Comparison of ENCODE assay signal across 23 cellular contexts in the genomic region with DNA sequence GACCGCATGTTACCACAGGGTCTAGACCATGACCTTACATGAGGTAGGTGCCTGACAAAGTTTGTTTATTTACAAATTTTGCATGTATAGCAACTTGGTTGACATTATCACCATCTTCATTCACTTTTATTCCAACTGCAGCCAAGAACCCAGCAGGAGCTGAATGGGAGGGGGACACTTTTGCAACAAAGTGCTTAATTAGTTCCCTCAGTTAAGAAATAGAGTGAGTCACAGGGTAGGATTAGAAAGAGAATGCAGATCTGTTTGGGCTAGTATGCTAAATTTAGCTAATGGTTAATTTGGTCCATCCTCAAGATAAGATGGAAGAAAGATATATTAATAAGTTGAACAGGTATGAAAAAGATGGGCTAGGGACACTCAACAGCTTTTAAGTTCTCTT.
DNase-seq lines count a peak whose midpoint lies in the region; ATAC-seq and TF ChIP-seq lines count a peak whose summit lies in the region.
"Had no signal": no experiment of that assay in that cellular context is flagged by ENCODE, and none has a peak within 500 bp of the region (broad histone marks: within the 10 kb centered on the region; RNA-seq: fewer than 3 reads in every experiment).

No MANE protein-coding gene starts in this region.

- peak overlapping the region; percentile 61; the same call in 1 of the 2 replicates for H3K14ac ChIP-seq in IMR-90 (replicated peaks; ENCODE audit: low read depth, low read length)
- no peak overlapping the region for H3K14ac ChIP-seq in mesenchymal stem cell (ENCODE audit: low read length in 2 of 2)

- peak overlapping the region in 1 of 2 experiments; percentile 14; a peak in 1 of 4 replicates for H4K8ac ChIP-seq in IMR-90 (ENCODE audit: low read depth in 2 of 2, low read length in 2 of 2)
- no peak overlapping the region for H4K8ac ChIP-seq in mesenchymal stem cell (ENCODE audit: low read length)

- TF ChIP-seq POLR2A in IMR-90 (IDR thresholded peaks at IDR 0.05; ENCODE audit: low read depth, low read length): no peak

- no peak for TF ChIP-seq RAD21 in IMR-90 (IDR thresholded peaks at IDR 0.05; ENCODE audit: low read length)

- TF ChIP-seq CTCF in AG10803 (conservative IDR thresholded peaks at IDR 0.05; ENCODE audit: low read length) (no peak), IMR-90 (conservative IDR thresholded peaks at IDR 0.05; ENCODE audit: low read depth, low read length) (no peak)

- intact Hi-C loops in IMR-90 (cut with micrococcal nuclease): loop anchor here (10.0 kb wide), 1 partner anchor 707 kb away; no protein-coding TSS in a partner anchor

- H3K9ac ChIP-seq in IMR-90 (ENCODE audit: low read depth, low read length) (no peak overlapping the region), adipocyte (ENCODE audit: low read length) (no peak overlapping the region), mesenchymal stem cell (ENCODE audit: low read length) (no peak overlapping the region)

- H3K36me3 ChIP-seq in IMR-90 (ENCODE audit: control insufficient read depth, insufficient read depth, low read length) (no peaks in the 10 kb centered on the region), adipocyte (ENCODE audit: control insufficient read depth, insufficient read depth, low read length, severe bottlenecking) (no peaks in the 10 kb centered on the region), mesenchymal stem cell (ENCODE audit: control insufficient read depth in 1 of 2, insufficient read depth in 2 of 2, low read depth in 1 of 2, low read length in 2 of 2) (no peaks in the 10 kb centered on the region), MG63 (no peaks in the 10 kb centered on the region)
- H3K36me3 ChIP-seq: esophagus squamous epithelium, uterus had no signal

- peak overlapping the region; percentile 44; the same call in 1 of the 2 replicates for H3K4ac ChIP-seq in IMR-90 (ENCODE audit: low read depth, low read length)
- no peak overlapping the region for H3K4ac ChIP-seq in mesenchymal stem cell (ENCODE audit: low read depth in 1 of 2, low read length in 2 of 2)

- H3K27ac ChIP-seq in IMR-90 (ENCODE audit: insufficient read depth, low read length) (peak overlapping the region; percentile 33; the same call in 1 of the 2 replicates), mesenchymal stem cell (ENCODE audit: low read length, poor library complexity, severe bottlenecking) (no peak overlapping the region)
- H3K27ac ChIP-seq: PC-9, uterus, VCaP had no signal

- POLR2A ChIA-PET in IMR-90 (lab: Charles Lee; ENCODE audit: unreplicated experiment): no interaction called here

- 0 out of 2 replicates have a peak overlapping the region, but pooled peaks have one; percentile 24 for H3K4me2 ChIP-seq in IMR-90 (ENCODE audit: low read depth, low read length)
- no peak overlapping the region for H3K4me2 ChIP-seq in mesenchymal stem cell (ENCODE audit: low read length, poor library complexity, severe bottlenecking)
- H3K4me2 ChIP-seq: PC-9 had no signal

- peak overlapping the region; percentile 50 for H2BK120ac ChIP-seq in IMR-90 (ENCODE audit: low read depth, low read length)
- no peak overlapping the region for H2BK120ac ChIP-seq in mesenchymal stem cell (ENCODE audit: low read depth, low read length)

- H3K79me1 ChIP-seq in IMR-90 (ENCODE audit: low read depth in 1 of 2, low read length in 2 of 2) (no peaks in the 10 kb centered on the region), mesenchymal stem cell (replicated peaks; ENCODE audit: low read length, poor library complexity, severe bottlenecking) (no peaks in the 10 kb centered on the region)

- H3K9me3 ChIP-seq in IMR-90 (ENCODE audit: control insufficient read depth, insufficient read depth, low read length) (no peaks in the 10 kb centered on the region), adipocyte (ENCODE audit: control insufficient read depth, low read length) (no peaks in the 10 kb centered on the region), mesenchymal stem cell (ENCODE audit: control insufficient read depth, low read length) (no peaks in the 10 kb centered on the region), MG63 (no peaks in the 10 kb centered on the region)
- H3K9me3 ChIP-seq: esophagus squamous epithelium, uterus had no signal

- H3K9me1 ChIP-seq in IMR-90 (ENCODE audit: insufficient read depth, low read length): peaks cover 14% of the 10 kb centered on the region

- no peak overlapping the region for H2AFZ ChIP-seq in IMR-90 (replicated peaks; ENCODE audit: low read length, poor library complexity)
- no peak overlapping the region for H2AFZ ChIP-seq in mesenchymal stem cell (ENCODE audit: low read depth, low read length)
- H2AFZ ChIP-seq: PC-9 had no signal

- in situ Hi-C loops in IMR-90 (cut with MboI; ENCODE audit: low sequenced_read_pairs): no loop called here

- no CpG with 5 or more reads among the region's 1 CpG for WGBS in IMR-90 (ENCODE audit: extremely low coverage in 2 of 2, insufficient read length in 1 of 2), 2 experiments
- WGBS in mesenchymal stem cell: 100% methylated on average over 1 of the region's 1 CpG

- H3K18ac ChIP-seq in IMR-90 (ENCODE audit: low read depth, low read length): peak overlapping the region; percentile 30; the same call in 1 of the 2 replicates
- H3K18ac ChIP-seq in mesenchymal stem cell (ENCODE audit: low read depth in 1 of 2, low read length in 2 of 2): no peak overlapping the region

- H2BK5ac ChIP-seq in IMR-90 (ENCODE audit: low read depth, low read length, poor library complexity, severe bottlenecking) (no peak overlapping the region), mesenchymal stem cell (ENCODE audit: low read depth, low read length, poor library complexity, severe bottlenecking) (no peak overlapping the region)

- peak overlapping the region; percentile 35 for H2BK20ac ChIP-seq in IMR-90 (ENCODE audit: low read depth, low read length)

- dilution Hi-C loops in IMR-90 (cut with HindIII; ENCODE audit: low sequenced_read_pairs, unreplicated experiment): no loop called here

- no peaks in the 10 kb centered on the region for H4K20me1 ChIP-seq in IMR-90 (ENCODE audit: insufficient read depth, low read length)

- H3K56ac ChIP-seq in IMR-90 (ENCODE audit: extremely low read depth, insufficient read depth, low read length): no peak overlapping the region

- no TSS peak for BruUV-seq in IMR-90 (replicated peaks; lab: Mats Ljungman, UMichigan)

- 0 out of 2 replicates have a peak overlapping the region, but pooled peaks have one; percentile 6 for H4K5ac ChIP-seq in IMR-90 (ENCODE audit: low read depth, low read length)

- no peaks in the 10 kb centered on the region for H3K27me3 ChIP-seq in IMR-90 (ENCODE audit: control insufficient read depth, insufficient read depth, low read length)
- no peaks in the 10 kb centered on the region for H3K27me3 ChIP-seq in adipocyte (replicated peaks; ENCODE audit: control insufficient read depth, insufficient read depth, low read length)
- H3K27me3 ChIP-seq in mesenchymal stem cell (ENCODE audit: control insufficient read depth in 1 of 2, insufficient read depth in 1 of 2, low read length in 2 of 2): no peaks in the 10 kb centered on the region
- H3K27me3 ChIP-seq in MG63: no peaks in the 10 kb centered on the region
- H3K27me3 ChIP-seq: esophagus squamous epithelium, uterus had no signal

- peak; percentile 33 for DNase-seq in AG10803 (ENCODE audit: low read depth)
- DNase-seq in IMR-90: peak; percentile 22
- DNase-seq in adipocyte (ENCODE audit: low read depth): peak; percentile 48
- peak; percentile 44 for DNase-seq in mesenchymal stem cell
- no peak for DNase-seq in activated CD4-positive, alpha-beta T cell treated with anti-CD3 and anti-CD28 coated beads for 48 hours
- DNase-seq in activated CD4-positive, alpha-beta T cell treated with anti-CD3 and anti-CD28 coated beads for 1 hour: no peak
- no peak for DNase-seq in nucleus accumbens (lab: John Stamatoyannopoulos, UW)
- no peak for DNase-seq in MG63
- DNase-seq: activated naive CD8-positive, alpha-beta T cell treated with anti-CD3 and anti-CD28 coated beads, Interleukin-2, amount 50 U/mL, for 24 hours; CD4-positive, alpha-beta T cell; effector memory CD4-positive, alpha-beta T cell; esophagus squamous epithelium; H7; midbrain; NCI-H1048; NCI-H1930; NCI-H226; NCI-H774; PC-9 had no signal

- peak overlapping the region; percentile 92; the same call in 2 of the 3 replicates for H2BK15ac ChIP-seq in IMR-90 (ENCODE audit: low read depth, low read length)
- H2BK15ac ChIP-seq in mesenchymal stem cell (ENCODE audit: low read depth, poor library complexity, severe bottlenecking): no peak overlapping the region

- H3K4me3 ChIP-seq in AG10803 (ENCODE audit: low read length): no peak overlapping the region
- no peak overlapping the region for H3K4me3 ChIP-seq in IMR-90 (ENCODE audit: insufficient read depth, low read depth, low read length)
- H3K4me3 ChIP-seq in adipocyte (ENCODE audit: low read length): no peak overlapping the region
- no peak overlapping the region for H3K4me3 ChIP-seq in mesenchymal stem cell (ENCODE audit: insufficient read depth in 1 of 2, low read depth in 1 of 2, low read length in 2 of 2)
- H3K4me3 ChIP-seq in MG63: no peak overlapping the region
- H3K4me3 ChIP-seq: esophagus squamous epithelium, K562, PC-9, uterus had no signal

- H2AK5ac ChIP-seq in IMR-90 (ENCODE audit: low read depth, low read length) (peak overlapping the region; percentile 83; the same call in 1 of the 2 replicates), mesenchymal stem cell (ENCODE audit: low read length, severe bottlenecking) (no peak overlapping the region)

- H3K4me1 ChIP-seq in IMR-90 (ENCODE audit: control insufficient read depth, insufficient read depth, low read length) (peaks cover 12% of the 10 kb centered on the region), adipocyte (ENCODE audit: control insufficient read depth, insufficient read depth, low read length) (peaks cover 16% of the 10 kb centered on the region), mesenchymal stem cell (ENCODE audit: control insufficient read depth, insufficient read depth, low read depth, low read length) (no peaks in the 10 kb centered on the region)
- H3K4me1 ChIP-seq: uterus had no signal

- CTCF ChIA-PET in IMR-90 (lab: Yijun Ruan, JAX): interaction anchor here (0.5 kb wide), 1 partner anchor 15 kb away, joined by 3 read pairs; no protein-coding TSS in a partner anchor

- peak overlapping the region; percentile 12; the same call in 1 of the 2 replicates for H4K91ac ChIP-seq in IMR-90 (ENCODE audit: insufficient read depth, low read depth, low read length)
- H4K91ac ChIP-seq in mesenchymal stem cell (ENCODE audit: low read length): no peak overlapping the region

- H3K23ac ChIP-seq in IMR-90 (ENCODE audit: low read depth, low read length) (0 out of 2 replicates have a peak overlapping the region, but pooled peaks have one; percentile 10), mesenchymal stem cell (ENCODE audit: low read length in 2 of 2) (no peak overlapping the region)

- peak; percentile 62 for ATAC-seq in IMR-90 (ENCODE audit: low read depth)
- ATAC-seq: activated naive CD8-positive, alpha-beta T cell treated with anti-CD3 and anti-CD28 coated beads, Interleukin-2, amount 50 U/mL, for 24 hours; K562; natural killer cell treated with Interleukin-12 subunit alpha and Interleukin-12 subunit beta and Interleukin-15 and Interleukin-18, amount 100 ng/mL, for 72 hours had no signal

- H2AK9ac ChIP-seq in IMR-90 (replicated peaks; ENCODE audit: low read depth, low read length, poor library complexity): no peak overlapping the region

- peak overlapping the region in 1 of 2 experiments; percentile 27 for H2BK12ac ChIP-seq in mesenchymal stem cell (ENCODE audit: low read length in 2 of 2)

Comparison
In these comparisons a context has a peak if more than half of its experiments do, and no peak if none do; other contexts are left out.
1. DNase-seq: peak in AG10803 (single experiment), IMR-90 (single experiment), adipocyte (single experiment) and mesenchymal stem cell (single experiment); none in activated CD4-positive, alpha-beta T cell treated with anti-CD3 and anti-CD28 coated beads for 48 hours (single experiment), activated CD4-positive, alpha-beta T cell treated with anti-CD3 and anti-CD28 coated beads for 1 hour (single experiment), nucleus accumbens (0 of 56) and MG63 (single experiment).